In genomic region chr2:94993176-94994062, GRCh38 we compare ENCODE assay signal across 31 cellular contexts. TPM values are rescaled to one million over a fixed set of nuclear protein-coding genes. Genes with fewer than 3 reads are reported as not detected.
A peak's percentile ranks its signal among the peaks of the same experiment; 100 is the strongest.
DNase-seq lines count a peak whose midpoint lies in the region; ATAC-seq, FAIRE-seq and TF ChIP-seq lines count a peak whose summit lies in the region.
"Had no signal": no experiment of that assay in that cellular context is flagged by ENCODE, and none has a peak within 500 bp of the region (broad histone marks: within the 10 kb centered on the region; RNA-seq: fewer than 3 reads in every experiment).

No MANE protein-coding gene starts in this region.

- no peak for TF ChIP-seq EP300 in K562 (IDR thresholded peaks at IDR 0.05; ENCODE audit: low read length)

- in situ Hi-C loops in K562 (cut with MboI) = no loop called here

- ATAC-seq in natural killer cell treated with Interleukin-12 subunit alpha and Interleukin-12 subunit beta and Interleukin-15 and Interleukin-18, amount 100 ng/mL, for 72 hours = peak in 1 of 2 donors; percentile 29
- ATAC-seq in natural killer cell (no peak), K562 (no peak; the same call in 2 of the 3 replicates), mucosa of descending colon (no peak), GM19395 (IDR thresholded peaks at IDR 0.05; ENCODE audit: unreplicated experiment) (no peak)

- intact Hi-C loops in natural killer cell (cut with micrococcal nuclease) (no loop called here), K562 (cut with micrococcal nuclease) (no loop called here), mucosa of descending colon (cut with DNase I, micrococcal nuclease) (no loop called here)

- H3K9me3 Mint-ChIP-seq in natural killer cell treated with Interleukin-12 subunit alpha and Interleukin-12 subunit beta and Interleukin-15 and Interleukin-18, amount 100 ng/mL, for 72 hours = no peaks in the 10 kb centered on the region
- no peaks in the 10 kb centered on the region for H3K9me3 Mint-ChIP-seq in natural killer cell
- H3K9me3 Mint-ChIP-seq: activated T-cell treated with anti-CD3 and anti-CD28 coated beads, Interleukin-2, amount 50 U/mL, for 24 hours; dendritic cell treated with granulocyte-macrophage colony-stimulating factor and Interleukin-4, amounts not matched to agents 40 ng/mL and 50 ng/mL, for 4 days; endodermal cell; nephron; stimulated activated naive CD8-positive, alpha-beta T cell treated with anti-CD3 and anti-CD28 coated beads, Interleukin-15, Interleukin-2, amounts not matched to agents 100 ng/mL and 50 ng/mL, for 24 hours had no signal

- WGBS in K562 (ENCODE audit: insufficient coverage, low coverage, missing lambda C conversion rate) = under 1% methylated on average over 27 of the region's 31 CpGs

- TF ChIP-seq RAD21 in K562 (CRISPR knock-in tag; conservative IDR thresholded peaks at IDR 0.05 in 1 of 2, IDR thresholded peaks at IDR 0.05 in 1 of 2) = no peak

- peaks cover 4 to 64% of the 10 kb centered on the region in 2 experiments; a peak in 4 of 5 replicates for H3K27me3 ChIP-seq in K562 (ENCODE audit: control insufficient read depth in 2 of 2, insufficient read depth in 2 of 2, low read length in 2 of 2)
- H3K27me3 ChIP-seq: thyroid gland had no signal

- H3K27ac ChIP-seq in K562 (ENCODE audit: extremely low read depth, low read depth, low read length) = no peak overlapping the region
- H3K27ac ChIP-seq: parathyroid adenoma, thyroid gland, WERI-Rb-1 had no signal

- H3K4me3 ChIP-seq in K562 (no peak overlapping the region), mucosa of descending colon (no peak overlapping the region)
- H3K4me3 ChIP-seq: HAP-1, thyroid gland had no signal

- H3K4me3 Mint-ChIP-seq in natural killer cell treated with Interleukin-12 subunit alpha and Interleukin-12 subunit beta and Interleukin-15 and Interleukin-18, amount 100 ng/mL, for 72 hours = no peak overlapping the region
- H3K4me3 Mint-ChIP-seq in natural killer cell = no peak overlapping the region
- H3K4me3 Mint-ChIP-seq: activated T-cell treated with anti-CD3 and anti-CD28 coated beads, Interleukin-2, amount 50 U/mL, for 24 hours; dendritic cell treated with granulocyte-macrophage colony-stimulating factor and Interleukin-4, amounts not matched to agents 40 ng/mL and 50 ng/mL, for 4 days; endodermal cell; IgD-negative memory B cell; nephron; stimulated activated naive CD8-positive, alpha-beta T cell treated with anti-CD3 and anti-CD28 coated beads, Interleukin-15, Interleukin-2, amounts not matched to agents 100 ng/mL and 50 ng/mL, for 24 hours had no signal

- DNase-seq in natural killer cell treated with Interleukin-12 subunit alpha and Interleukin-12 subunit beta and Interleukin-15 and Interleukin-18, amount 100 ng/mL, for 72 hours (ENCODE audit: low spot score) = peak; percentile 37
- DNase-seq in natural killer cell = no peak
- DNase-seq in K562 (ENCODE audit: extremely low read depth in 1 of 4, low spot score in 3 of 4) = no peak
- peak; percentile 69 for DNase-seq in mesenteric fat pad (ENCODE audit: low spot score)
- no peak for DNase-seq in urothelium cell line (ENCODE audit: low spot score)
- DNase-seq in HPDE6-E6E7 (ENCODE audit: extremely low spot score) = no peak
- no peak for DNase-seq in mucosa of descending colon
- DNase-seq: ACHN; activated CD4-positive, alpha-beta T cell treated with anti-CD3 and anti-CD28 coated beads for 48 hours; activated T-cell treated with anti-CD3 and anti-CD28 coated beads, Interleukin-2, amount 50 U/mL, for 24 hours; central memory CD4-positive, alpha-beta T cell; DMS53; endodermal cell; kidney; NCI-H1694; NCI-H82; small intestine; T1000; thyroid gland; WERI-Rb-1 had no signal

- peaks cover 0 to 6% of the 10 kb centered on the region in 2 experiments; a peak in 1 of 5 replicates for H3K4me1 ChIP-seq in K562 (replicated peaks in 1 of 2; ENCODE audit: control insufficient read depth in 2 of 2, insufficient read depth in 2 of 2, low read length in 2 of 2)
- H3K4me1 ChIP-seq in mucosa of descending colon (ENCODE audit: low read depth) = no peaks in the 10 kb centered on the region
- H3K4me1 ChIP-seq: HAP-1, parathyroid adenoma had no signal

- H4K20me1 ChIP-seq in K562 (replicated peaks; ENCODE audit: control insufficient read depth, insufficient read depth, low read length) = 0 out of 2 replicates have a peak, but pooled peaks cover 8% of the 10 kb centered on the region

- no peak overlapping the region for H3K9ac ChIP-seq in K562 (ENCODE audit: insufficient read depth in 1 of 2, low read depth in 2 of 2, low read length in 2 of 2)
- H3K9ac ChIP-seq: parathyroid adenoma had no signal

- no peaks in the 10 kb centered on the region for H3K79me2 ChIP-seq in K562 (ENCODE audit: control insufficient read depth, insufficient read depth, low read length)
- H3K79me2 ChIP-seq: parathyroid adenoma had no signal

- no peaks in the 10 kb centered on the region for H3K9me3 ChIP-seq in K562 (replicated peaks; ENCODE audit: control insufficient read depth, insufficient read depth, low read depth, low read length)
- no peaks in the 10 kb centered on the region for H3K9me3 ChIP-seq in mucosa of descending colon
- H3K9me3 ChIP-seq: HAP-1, thyroid gland had no signal

- H3K36me3 ChIP-seq in K562 (ENCODE audit: control insufficient read depth, insufficient read depth, low read length) = no peaks in the 10 kb centered on the region
- no peaks in the 10 kb centered on the region for H3K36me3 ChIP-seq in mucosa of descending colon (ENCODE audit: low read depth)
- H3K36me3 ChIP-seq: HAP-1, thyroid gland, WERI-Rb-1 had no signal

- no peak for TF ChIP-seq POLR2A in K562 (conservative IDR thresholded peaks at IDR 0.05)

- no peak overlapping the region for H2AFZ ChIP-seq in K562 (ENCODE audit: low read depth, low read length)
- H2AFZ ChIP-seq: parathyroid adenoma had no signal

- CTCF ChIA-PET in K562 (lab: Yijun Ruan, JAX; ENCODE audit: low intra/inter-chr PET ratio) = no interaction called here

- FAIRE-seq in K562 (lab: Jason Lieb, UNC) (no peak), urothelium cell line (lab: Jason Lieb, UNC) (peak; percentile 90)
- FAIRE-seq: GM12892, kidney, small intestine had no signal

- H3K27ac Mint-ChIP-seq in natural killer cell treated with Interleukin-12 subunit alpha and Interleukin-12 subunit beta and Interleukin-15 and Interleukin-18, amount 100 ng/mL, for 72 hours = no peak overlapping the region
- no peak overlapping the region for H3K27ac Mint-ChIP-seq in natural killer cell
- H3K27ac Mint-ChIP-seq: activated T-cell treated with anti-CD3 and anti-CD28 coated beads, Interleukin-2, amount 50 U/mL, for 24 hours; dendritic cell treated with granulocyte-macrophage colony-stimulating factor and Interleukin-4, amounts not matched to agents 40 ng/mL and 50 ng/mL, for 4 days; endodermal cell; IgD-negative memory B cell; stimulated activated naive CD8-positive, alpha-beta T cell treated with anti-CD3 and anti-CD28 coated beads, Interleukin-15, Interleukin-2, amounts not matched to agents 100 ng/mL and 50 ng/mL, for 24 hours had no signal

- TF ChIP-seq CTCF in natural killer cell (IDR thresholded peaks at IDR 0.05) = no peak
- TF ChIP-seq CTCF in K562 (IDR thresholded peaks at IDR 0.05 in 2 of 3, conservative IDR thresholded peaks at IDR 0.05 in 1 of 3; ENCODE audit: insufficient read depth in 2 of 3, low read depth in 1 of 3, low read length in 3 of 3) = no peak
- TF ChIP-seq CTCF in mucosa of descending colon (IDR thresholded peaks at IDR 0.05) = no peak

- H3K4me1 Mint-ChIP-seq in natural killer cell treated with Interleukin-12 subunit alpha and Interleukin-12 subunit beta and Interleukin-15 and Interleukin-18, amount 100 ng/mL, for 72 hours (ENCODE audit: low read depth in 2 of 2) = no peaks in the 10 kb centered on the region
- H3K4me1 Mint-ChIP-seq in natural killer cell = no peaks in the 10 kb centered on the region
- H3K4me1 Mint-ChIP-seq: endodermal cell, IgD-negative memory B cell had no signal

- no peaks in the 10 kb centered on the region for H3K36me3 Mint-ChIP-seq in natural killer cell treated with Interleukin-12 subunit alpha and Interleukin-12 subunit beta and Interleukin-15 and Interleukin-18, amount 100 ng/mL, for 72 hours
- no peaks in the 10 kb centered on the region for H3K36me3 Mint-ChIP-seq in natural killer cell
- H3K36me3 Mint-ChIP-seq: IgD-negative memory B cell had no signal

- no peak overlapping the region for H3K4me2 ChIP-seq in K562 (ENCODE audit: insufficient read depth, low read length)

- no peaks in the 10 kb centered on the region for H3K9me1 ChIP-seq in K562 (ENCODE audit: control insufficient read depth, insufficient read depth, low read length)

- POLR2A ChIA-PET in K562 (lab: Yijun Ruan, JAX) = interaction anchor here (0.5 kb wide), 1 partner anchor 46 kb away, joined by 3 read pairs; no protein-coding TSS in a partner anchor

- H3K27me3 Mint-ChIP-seq in natural killer cell treated with Interleukin-12 subunit alpha and Interleukin-12 subunit beta and Interleukin-15 and Interleukin-18, amount 100 ng/mL, for 72 hours = peaks cover 14 to 21% of the 10 kb centered on the region in 2 donors
- peaks cover 7 to 8% of the 10 kb centered on the region in 2 donors for H3K27me3 Mint-ChIP-seq in natural killer cell (ENCODE audit: low read depth in 2 of 2)

- BruUV-seq in K562 (replicated peaks; lab: Mats Ljungman, UMichigan) = no TSS peak

TF ChIP-seq in K562, 482 proteins besides CTCF, POLR2A, EP300 and RAD21 (continues in another document):
- no peak for TF ChIP-seq KLF1 (tag; IDR thresholded peaks at IDR 0.05)

RNA-seq across cellular contexts. Expression of gene MAL, which starts 32.1 kb away (rescaled TPM):
- total RNA-seq in natural killer cell treated with Interleukin-12 subunit alpha and Interleukin-12 subunit beta and Interleukin-15 and Interleukin-18, amount 100 ng/mL, for 72 hours = 1 to 10 TPM; 1.2 to 2.2 TPM
- total RNA-seq in natural killer cell = 1 to 10 TPM in 2 of 3 donors, under 1 TPM in 1; 0.54 to 3.3 (median 1.8) TPM
- not detected in 2 replicates for total RNA-seq in K562 (2011; cell fraction: chromatin; rRNA removed; ENCODE audit: low replicate concordance)
- total RNA-seq in K562 (2011; cell fraction: nucleolus; rRNA removed) = not detected in 2 replicates
- not detected in 2 replicates for total RNA-seq in K562 (2011; cell fraction: nucleoplasm; rRNA removed)
- total RNA-seq in K562 (2014; rRNA removed) = not detected in 2 replicates
- total RNA-seq in K562 (2014; rRNA removed; fragmentation: Illumina TruSeq; extraction: Trizol) = not detected in 2 replicates
- not detected in 2 replicates for total RNA-seq in K562 (2015; rRNA removed; fragmentation: Illumina TruSeq; extraction: Trizol)
- not detected in 2 replicates for total RNA-seq in K562 (2021)
- not detected in 2 replicates for polyA plus RNA-seq in K562 (2011; rRNA removed)
- not detected in 2 replicates for polyA plus RNA-seq in K562 (2011; cell fraction: cytosol; rRNA removed)
- polyA plus RNA-seq in K562 (2011; cell fraction: nucleus; rRNA removed) = not detected in 2 replicates
- not detected in 2 replicates for polyA plus RNA-seq in K562 (2012)
- not detected in 2 replicates for polyA plus RNA-seq in K562 (2014; fragmentation: Illumina TruSeq; extraction: Trizol)
- polyA plus RNA-seq in K562 (2014; fragmentation: Nextera tagmentation; extraction: Ambion mirVana) = not detected
- polyA plus RNA-seq in K562 (2014; rRNA removed) = not detected in 2 replicates
- polyA minus RNA-seq in K562 (2011; rRNA and poly(A)+ RNA removed) = not detected in 2 replicates
- polyA minus RNA-seq in K562 (2011; cell fraction: cytosol; rRNA and poly(A)+ RNA removed) = not detected in 2 replicates
- not detected in 2 replicates for polyA minus RNA-seq in K562 (2011; cell fraction: nucleus; rRNA and poly(A)+ RNA removed)
- total RNA-seq in mesenteric fat pad = not detected
- 10 to 100 TPM in 1 of 3 donors, 1 to 10 TPM in 2; 1.4 to 28.8 (median 2.8) TPM for total RNA-seq in mucosa of descending colon
- total RNA-seq: endodermal cell, liver, NCI-H460 had no signal
- polyA plus RNA-seq: BJ had no signal

Comparison
In these comparisons a context has a peak if more than half of its experiments do, and no peak if none do; other contexts are left out.
1. DNase-seq: peak in natural killer cell treated with Interleukin-12 subunit alpha and Interleukin-12 subunit beta and Interleukin-15 and Interleukin-18, amount 100 ng/mL, for 72 hours (single experiment) and mesenteric fat pad (single experiment); none in natural killer cell (single experiment), K562 (0 of 4), urothelium cell line (single experiment), HPDE6-E6E7 (single experiment) and mucosa of descending colon (0 of 3).